ENCODE assay signal across 8 cellular contexts in the genomic region with DNA sequence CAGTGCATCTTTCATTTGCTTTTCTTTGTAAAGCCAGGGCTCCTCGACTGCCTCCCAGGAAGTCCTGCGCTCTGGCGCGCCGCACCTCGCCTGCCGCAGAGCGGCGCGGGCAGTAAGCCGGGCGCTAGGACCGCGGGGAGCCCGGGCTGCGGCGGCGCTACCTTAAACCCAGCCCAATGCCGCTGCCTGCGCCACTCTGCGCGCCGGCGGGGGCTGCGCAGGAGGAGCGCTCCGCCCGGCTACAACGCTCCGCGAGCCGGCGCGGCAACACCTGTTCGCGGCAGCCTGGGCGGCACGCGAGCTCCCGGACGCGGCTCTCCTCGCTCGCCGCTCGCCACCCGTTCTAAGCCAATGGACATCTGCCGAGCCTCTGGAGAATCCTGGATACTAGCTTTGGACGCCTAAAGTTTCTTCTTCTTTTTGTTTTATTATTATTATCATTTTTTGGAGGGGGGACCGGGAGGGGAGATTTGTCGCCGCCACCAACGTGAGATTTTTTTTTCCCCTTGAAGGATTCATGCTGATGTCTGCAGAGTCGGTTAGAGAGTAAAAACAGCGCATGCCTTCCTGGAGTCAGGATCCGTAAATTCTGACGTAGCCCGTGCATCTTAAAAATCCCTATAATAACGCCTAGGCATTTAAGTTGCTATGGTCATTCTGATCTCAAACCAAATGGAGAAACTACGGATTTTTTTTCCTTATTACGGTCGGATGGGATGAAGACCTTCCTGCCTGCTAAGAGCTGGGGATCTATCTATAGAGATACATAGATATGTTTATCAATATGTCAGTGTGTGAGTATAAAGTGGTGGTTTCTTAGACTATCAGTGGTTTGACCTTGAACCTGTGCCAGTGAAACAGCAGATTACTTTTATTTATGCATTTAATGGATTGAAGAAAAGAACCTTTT. TPM values are rescaled to one million over a fixed set of nuclear protein-coding genes. Genes with fewer than 3 reads are reported as not detected.
DNase-seq lines count a peak whose midpoint lies in the region; ATAC-seq, FAIRE-seq and TF ChIP-seq lines count a peak whose summit lies in the region.

Gene FGF9 (plus strand): TSS at position 191 of the 910 bp plus-strand sequence. CDS start 840 bp downstream, outside the sequence.

- peak within 1 kb of the TSS; percentile 51 for H3K4me3 ChIP-seq in GM12875 (ENCODE audit: low read depth, low read length)
- peak within 1 kb of the TSS; percentile 24 for H3K4me3 ChIP-seq in HFF-Myc (replicated peaks; ENCODE audit: low read depth, low read length)
- peak within 1 kb of the TSS; percentile 30 for H3K4me3 ChIP-seq in NB4 (ENCODE audit: low read depth, low read length)
- peak within 1 kb of the TSS; percentile 68 for H3K4me3 ChIP-seq in astrocyte (ENCODE audit: insufficient read depth, low read depth, low read length)
- peak within 1 kb of the TSS; percentile 31 to 62 (median 56) for H3K4me3 ChIP-seq in sigmoid colon

- H3K79me2 ChIP-seq in astrocyte (ENCODE audit: insufficient read depth, low read length) = no peaks in the 10 kb centered on the region

- H3K27ac Mint-ChIP-seq in T-cell (peak within 1 kb of the TSS; percentile 84 to 86), astrocyte (ENCODE audit: unreplicated experiment) (no peak within 1 kb of the TSS)

- TF ChIP-seq CTCF in GM12875 (IDR thresholded peaks at IDR 0.05; ENCODE audit: borderline replicate concordance, insufficient read depth, low read depth, low read length) = 0 out of 2 replicates have a peak, but pooled peaks have one; percentile 13
- TF ChIP-seq CTCF in HFF-Myc (IDR thresholded peaks at IDR 0.05; ENCODE audit: low read depth, low read length, missing control alignments) = no peak
- TF ChIP-seq CTCF in NB4 (IDR thresholded peaks at IDR 0.05; ENCODE audit: low read depth, low read length) = no peak
- no peak for TF ChIP-seq CTCF in astrocyte (IDR thresholded peaks at IDR 0.05; ENCODE audit: insufficient read depth, low read depth, low read length)
- no peak for TF ChIP-seq CTCF in sigmoid colon (IDR thresholded peaks at IDR 0.05)

- peaks cover 47% of the 10 kb centered on the region for H3K27me3 ChIP-seq in astrocyte (ENCODE audit: insufficient read depth, low read length)
- H3K27me3 ChIP-seq in sigmoid colon = peaks cover 12 to 79% (median 58%) of the 10 kb centered on the region in 3 donors

- no peaks in the 10 kb centered on the region for H3K36me3 Mint-ChIP-seq in T-cell
- no peaks in the 10 kb centered on the region for H3K36me3 Mint-ChIP-seq in astrocyte (ENCODE audit: low read depth, unreplicated experiment)

- H3K4me1 ChIP-seq in astrocyte (ENCODE audit: insufficient read depth, low read length) (peaks cover 25% of the 10 kb centered on the region), sigmoid colon (peaks cover 0 to 70% (median 62%) of the 10 kb centered on the region in 4 donors)

- intact Hi-C loops in sigmoid colon (cut with DNase I) = no loop called here

- ATAC-seq in T-cell (replicated peaks in 1 of 4) = peak; percentile 74 to 80 (median 78)

- H3K36me3 ChIP-seq in astrocyte (ENCODE audit: insufficient read depth, low read length) = no peaks in the 10 kb centered on the region
- H3K36me3 ChIP-seq in sigmoid colon = no peaks in the 10 kb centered on the region

- CTCF ChIA-PET in T-cell (lab: Charles Lee) = interaction anchor here (0.6 to 1.4 kb wide), 5 partner anchors 33 to 627 kb away, joined by 3 to 5 read pairs (median 3); no protein-coding TSS in a partner anchor

- TF ChIP-seq POLR2A in NB4 (IDR thresholded peaks at IDR 0.05; ENCODE audit: extremely low read depth, insufficient read length) (no peak), sigmoid colon (IDR thresholded peaks at IDR 0.05) (no peak)

- H3K27ac ChIP-seq in astrocyte (ENCODE audit: low read depth, low read length) (no peak within 1 kb of the TSS), sigmoid colon (peak within 1 kb of the TSS; percentile 36 to 69 (median 56))

- H3K9me3 ChIP-seq in astrocyte (ENCODE audit: insufficient read depth, low read depth, low read length) (no peaks in the 10 kb centered on the region), sigmoid colon (no peaks in the 10 kb centered on the region)

- no peak for DNase-seq in HFF-Myc (ENCODE audit: extremely low read depth, low read depth)
- DNase-seq in NB4 (ENCODE audit: low read depth) = peak; percentile 84
- peak; percentile 61 to 85 (median 76) for DNase-seq in T-cell
- DNase-seq in astrocyte (ENCODE audit: low read depth) = peak; percentile 72
- peak; percentile 50 to 74 for DNase-seq in hippocampal formation (lab: John Stamatoyannopoulos, UW)
- peak; percentile 76 for DNase-seq in sigmoid colon
- no peak for DNase-seq in amniotic stem cell (lab: John Stamatoyannopoulos, UW)

- no peak for TF ChIP-seq EP300 in sigmoid colon (IDR thresholded peaks at IDR 0.05)

- peaks cover 7% of the 10 kb centered on the region for H4K20me1 ChIP-seq in astrocyte (ENCODE audit: insufficient read depth, low read length)

- 1% methylated on average over 62 of the region's 62 CpGs for WGBS in sigmoid colon, 2 donors

- H3K4me3 Mint-ChIP-seq in T-cell (peak within 1 kb of the TSS; percentile 90 to 95 (median 91)), astrocyte (ENCODE audit: unreplicated experiment) (peak within 1 kb of the TSS; percentile 91)

- H3K9me3 Mint-ChIP-seq in T-cell (no peaks in the 10 kb centered on the region), astrocyte (ENCODE audit: unreplicated experiment) (no peaks in the 10 kb centered on the region)

- POLR2A ChIA-PET in T-cell (lab: Charles Lee) = interaction anchor here in 1 of 2 donors (1.2 kb wide), 1 partner anchor 67 kb away, joined by 7 read pairs; the partner anchor contains the start of gene MICU2

- peak within 1 kb of the TSS; percentile 49 for H3K9ac ChIP-seq in astrocyte (ENCODE audit: low read length)

- no peak for FAIRE-seq in astrocyte (lab: Jason Lieb, UNC)

- peak within 1 kb of the TSS; percentile 94 for H3K4me2 ChIP-seq in astrocyte (ENCODE audit: low read length)

- H3K4me1 Mint-ChIP-seq in T-cell (peaks cover 38 to 47% (median 44%) of the 10 kb centered on the region in 3 donors), astrocyte (ENCODE audit: low read depth, unreplicated experiment) (peaks cover 9% of the 10 kb centered on the region)

- peak within 1 kb of the TSS; percentile 88 for H2AFZ ChIP-seq in astrocyte (ENCODE audit: low read depth, low read length)

- H3K27me3 Mint-ChIP-seq in T-cell (peaks cover 2 to 23% of the 10 kb centered on the region in 2 donors), astrocyte (ENCODE audit: low read depth, unreplicated experiment) (peaks cover 50% of the 10 kb centered on the region)

RNA-seq across cellular contexts. Expression of gene FGF9, which starts in this region (rescaled TPM):
- total RNA-seq in T-cell = 1 to 10 TPM; 1.2 to 3.7 (median 2.9) TPM
- 0.22 and 0.27 TPM in 2 replicates for total RNA-seq in astrocyte
- total RNA-seq in sigmoid colon = 1 to 10 TPM in 1 of 4 donors, under 1 TPM in 3; 0.36 to 1.4 (median 0.75) TPM
- polyA plus RNA-seq in sigmoid colon = under 1 TPM; 0.36 to 0.60 (median 0.46) TPM

Comparison
In these comparisons a context has a peak if more than half of its experiments do, and no peak if none do; other contexts are left out.
1. Peak in DNase-seq, H3K4me3 ChIP-seq, H3K9ac ChIP-seq and H3K4me2 ChIP-seq in astrocyte; RNA of the gene not detected or under 1 TPM.
2. DNase-seq: peak in NB4 (single experiment), T-cell (34 of 34), hippocampal formation (2 of 2) and sigmoid colon (single experiment); none in HFF-Myc (single experiment) and amniotic stem cell (single experiment).
3. Peak in every context shown above with its lines, with median percentiles within 50 percentile points of each other: H3K4me3 ChIP-seq.